10 cellular contexts compared by ENCODE assay signal in genomic region chr11:86418929-86419328, GRCh38. TPM values are rescaled to one million over a fixed set of nuclear protein-coding genes. Genes with fewer than 3 reads are reported as not detected.
DNase-seq lines count a peak whose midpoint lies in the region; ATAC-seq and TF ChIP-seq lines count a peak whose summit lies in the region.
"Had no signal": no experiment of that assay in that cellular context is flagged by ENCODE, and none has a peak within 500 bp of the region (broad histone marks: within the 10 kb centered on the region; RNA-seq: fewer than 3 reads in every experiment).

No MANE protein-coding gene starts in this region.

- intact Hi-C loops in activated CD8-positive, alpha-beta T cell treated with anti-CD3 and anti-CD28 coated beads for 36 hours (cut with micrococcal nuclease): no loop called here

- POLR2A ChIA-PET in activated CD8-positive, alpha-beta T cell treated with anti-CD3 and anti-CD28 coated beads for 36 hours (lab: Charles Lee): interaction anchor here (0.6 kb wide), 1 partner anchor 21 kb away, joined by 3 read pairs; no protein-coding TSS in a partner anchor

- CTCF ChIA-PET in activated CD8-positive, alpha-beta T cell treated with anti-CD3 and anti-CD28 coated beads for 36 hours (lab: Charles Lee): interaction anchor here (0.6 to 1.6 kb wide), 10 partner anchors 10 to 789 kb away, joined by 3 read pairs; partner anchors contain the start of gene CCDC83

- H3K4me3 Mint-ChIP-seq in activated CD8-positive, alpha-beta T cell treated with anti-CD3 and anti-CD28 coated beads for 36 hours: no peak overlapping the region
- no peak overlapping the region for H3K4me3 Mint-ChIP-seq in neural crest cell
- H3K4me3 Mint-ChIP-seq: B cell had no signal

- H3K27ac Mint-ChIP-seq in activated CD8-positive, alpha-beta T cell treated with anti-CD3 and anti-CD28 coated beads for 36 hours: no peak overlapping the region
- H3K27ac Mint-ChIP-seq in neural crest cell (ENCODE audit: unreplicated experiment): no peak overlapping the region
- H3K27ac Mint-ChIP-seq: B cell had no signal

- ATAC-seq in HG03066 (IDR thresholded peaks at IDR 0.05; ENCODE audit: low read depth, unreplicated experiment): peak; percentile 54
- ATAC-seq in activated CD8-positive, alpha-beta T cell treated with anti-CD3 and anti-CD28 coated beads for 36 hours: peak; percentile 82

- DNase-seq in NCI-H146 (lab: John Stamatoyannopoulos, UW) (peak; percentile 14), NCI-H146 treated with DMSO at 0.1 percent for 48 hours (lab: John Stamatoyannopoulos, UW; ENCODE audit: unreplicated experiment) (no peak), neural crest cell (ENCODE audit: low read depth, low spot score) (no peak), SKM-1 treated with dmso at 0.1 percent for 144 hours (lab: John Stamatoyannopoulos, UW; ENCODE audit: unreplicated experiment) (no peak), globus pallidus (ENCODE audit: low spot score) (no peak)
- DNase-seq in activated CD8-positive, alpha-beta T cell treated with anti-CD3 and anti-CD28 coated beads for 36 hours: peak; percentile 33
- DNase-seq in central memory CD4-positive, alpha-beta T cell: no peak
- DNase-seq: NCI-H1694 had no signal

- peaks cover 5% of the 10 kb centered on the region for H3K4me1 Mint-ChIP-seq in activated CD8-positive, alpha-beta T cell treated with anti-CD3 and anti-CD28 coated beads for 36 hours (ENCODE audit: low read depth)
- H3K4me1 Mint-ChIP-seq in neural crest cell: no peaks in the 10 kb centered on the region
- H3K4me1 Mint-ChIP-seq: B cell had no signal

- no peaks in the 10 kb centered on the region for H3K27me3 Mint-ChIP-seq in activated CD8-positive, alpha-beta T cell treated with anti-CD3 and anti-CD28 coated beads for 36 hours
- H3K27me3 Mint-ChIP-seq in neural crest cell (ENCODE audit: low read depth): no peaks in the 10 kb centered on the region
- H3K27me3 Mint-ChIP-seq: B cell had no signal

- no peaks in the 10 kb centered on the region for H3K36me3 Mint-ChIP-seq in activated CD8-positive, alpha-beta T cell treated with anti-CD3 and anti-CD28 coated beads for 36 hours (ENCODE audit: low read depth)
- no peaks in the 10 kb centered on the region for H3K36me3 Mint-ChIP-seq in neural crest cell (ENCODE audit: low read depth)

- no peaks in the 10 kb centered on the region for H3K9me3 Mint-ChIP-seq in activated CD8-positive, alpha-beta T cell treated with anti-CD3 and anti-CD28 coated beads for 36 hours
- no peaks in the 10 kb centered on the region for H3K9me3 Mint-ChIP-seq in neural crest cell

- no peak for TF ChIP-seq CTCF in activated CD8-positive, alpha-beta T cell treated with anti-CD3 and anti-CD28 coated beads for 36 hours (IDR thresholded peaks at IDR 0.05)
- peak; percentile 48 for TF ChIP-seq CTCF in neural crest cell (conservative IDR thresholded peaks at IDR 0.05)

RNA-seq across cellular contexts. Expression of gene CCDC81, which starts 44.2 kb away (rescaled TPM):
- total RNA-seq in activated CD8-positive, alpha-beta T cell treated with anti-CD3 and anti-CD28 coated beads for 36 hours: under 1 TPM; 0.83 TPM
- 2.1 and 2.8 TPM in 2 replicates for total RNA-seq in neural crest cell

Comparison
In these comparisons a context has a peak if more than half of its experiments do, and no peak if none do; other contexts are left out.
1. DNase-seq: peak in NCI-H146 (single experiment) and activated CD8-positive, alpha-beta T cell treated with anti-CD3 and anti-CD28 coated beads for 36 hours (single experiment); none in NCI-H146 treated with DMSO at 0.1 percent for 48 hours (single experiment), neural crest cell (single experiment), central memory CD4-positive, alpha-beta T cell (single experiment), SKM-1 treated with dmso at 0.1 percent for 144 hours (single experiment) and globus pallidus (single experiment).